1 cellular context compared by ENCODE assay signal in genomic region chr11:33912405-33913361, GRCh38.
A peak's percentile ranks its signal among the peaks of the same experiment; 100 is the strongest.
TF ChIP-seq lines count a peak whose summit lies in the region.

No MANE protein-coding gene starts in this region.

TF ChIP-seq in K562, 482 proteins besides CTCF, POLR2A, EP300 and RAD21 (continued from another document and continues in another):
- TF ChIP-seq SRSF7 (optimal IDR thresholded peaks at IDR 0.05; ENCODE audit: low read depth, low read length) (no peak), GMEB1 (CRISPR knock-in tag; IDR thresholded peaks at IDR 0.05) (no peak), EWSR1 (IDR thresholded peaks at IDR 0.05; ENCODE audit: borderline replicate concordance, low read depth, partially characterized antibody) (no peak), SMC3 (conservative IDR thresholded peaks at IDR 0.05; ENCODE audit: insufficient read depth, low read depth, low read length) (no peak), TFAM (CRISPR knock-in tag; conservative IDR thresholded peaks at IDR 0.05) (no peak), EHMT2 (IDR thresholded peaks at IDR 0.05) (peak; percentile 89), ZNF431 (CRISPR knock-in tag; IDR thresholded peaks at IDR 0.05) (no peak), PHTF2 (CRISPR knock-in tag; IDR thresholded peaks at IDR 0.05) (no peak), SMARCA4 (IDR thresholded peaks at IDR 0.05) (peak; percentile 92), HDAC3 (IDR thresholded peaks at IDR 0.05; ENCODE audit: borderline replicate concordance, partially characterized antibody) (no peak), ZNF511 (CRISPR knock-in tag; IDR thresholded peaks at IDR 0.05) (no peak), DPF2 (IDR thresholded peaks at IDR 0.05) (peak; percentile 93), HDAC6 (IDR thresholded peaks at IDR 0.05; ENCODE audit: low read depth, low read length) (no peak), ATF4 (CRISPR knock-in tag; IDR thresholded peaks at IDR 0.05) (no peak), TEAD1 (CRISPR knock-in tag; IDR thresholded peaks at IDR 0.05) (no peak), RFX5 (IDR thresholded peaks at IDR 0.05; ENCODE audit: low read depth, low read length) (no peak), NUFIP1 (IDR thresholded peaks at IDR 0.05; ENCODE audit: partially characterized antibody) (no peak), NR2F6 (CRISPR knock-in tag; IDR thresholded peaks at IDR 0.05) (no peak), ATF3 (IDR thresholded peaks at IDR 0.05) (peak; percentile 99), ATF3 (CRISPR knock-in tag; conservative IDR thresholded peaks at IDR 0.05) (peak; percentile 79; the same call in 1 of the 2 replicates), HNRNPL (IDR thresholded peaks at IDR 0.05; ENCODE audit: low read depth, low read length) (no peak), ZNF407 (IDR thresholded peaks at IDR 0.05; ENCODE audit: low read depth) (no peak), PRMT5 (CRISPR knock-in tag; IDR thresholded peaks at IDR 0.05) (no peak), ADNP (tag; IDR thresholded peaks at IDR 0.05) (peak; percentile 82), HNRNPK (IDR thresholded peaks at IDR 0.05; ENCODE audit: low read depth, low read length, poor library complexity, severe bottlenecking) (no peak), THRB (CRISPR knock-in tag; conservative IDR thresholded peaks at IDR 0.05) (no peak), PBX2 (CRISPR knock-in tag; IDR thresholded peaks at IDR 0.05; ENCODE audit: low read depth) (no peak), PBX2 (tag; conservative IDR thresholded peaks at IDR 0.05; ENCODE audit: low read depth) (0 out of 2 replicates have a peak, but pooled peaks have one; percentile 13), ZNF518B (CRISPR knock-in tag; IDR thresholded peaks at IDR 0.05) (no peak), KDM4B (IDR thresholded peaks at IDR 0.05; ENCODE audit: borderline replicate concordance in 2 of 2, low read depth in 1 of 2) (no peak), ZNF174 (CRISPR knock-in tag; IDR thresholded peaks at IDR 0.05) (no peak), ZNF707 (CRISPR knock-in tag; conservative IDR thresholded peaks at IDR 0.05) (no peak), CREB5 (CRISPR knock-in tag; IDR thresholded peaks at IDR 0.05) (no peak), ZKSCAN8 (CRISPR knock-in tag; IDR thresholded peaks at IDR 0.05) (no peak), ZBTB43 (CRISPR knock-in tag; IDR thresholded peaks at IDR 0.05) (no peak), SMAD3 (CRISPR knock-in tag; conservative IDR thresholded peaks at IDR 0.05) (no peak), MAFK (IDR thresholded peaks at IDR 0.05; ENCODE audit: low read length) (peak; percentile 68)
